ENCODE assay signal across 9 cellular contexts in genomic region chr9:109109962-109110325, GRCh38. TPM values are rescaled to one million over a fixed set of nuclear protein-coding genes. Genes with fewer than 3 reads are reported as not detected.
DNase-seq lines count a peak whose midpoint lies in the region; ATAC-seq, FAIRE-seq and TF ChIP-seq lines count a peak whose summit lies in the region.
"Had no signal": no experiment of that assay in that cellular context is flagged by ENCODE, and none has a peak within 500 bp of the region (broad histone marks: within the 10 kb centered on the region; RNA-seq: fewer than 3 reads in every experiment).

No MANE protein-coding gene starts in this region.

- no peak for ATAC-seq in A549
- ATAC-seq in HG03045 (IDR thresholded peaks at IDR 0.05; ENCODE audit: unreplicated experiment): no peak

- no peak for TF ChIP-seq CTCF in A549 (IDR thresholded peaks at IDR 0.05)
- TF ChIP-seq CTCF in Loucy (conservative IDR thresholded peaks at IDR 0.05; ENCODE audit: low read length): no peak
- no peak for TF ChIP-seq CTCF in cardiac fibroblast (IDR thresholded peaks at IDR 0.05; ENCODE audit: low read depth, low read length)

- H3K27ac ChIP-seq in A549: peak overlapping the region; percentile 79 to 80
- H3K27ac ChIP-seq in muscle layer of colon (ENCODE audit: low read depth, low read length): peak overlapping the region; percentile 56

- peaks cover 98% of the 10 kb centered on the region for H3K79me2 ChIP-seq in Loucy (ENCODE audit: insufficient read depth, low read length)

- no peak for TF ChIP-seq RAD21 in A549 (conservative IDR thresholded peaks at IDR 0.05 in 1 of 2, IDR thresholded peaks at IDR 0.05 in 1 of 2)

- H3K9me2 ChIP-seq in Loucy (replicated peaks; ENCODE audit: low read depth, low read length): no peaks in the 10 kb centered on the region

- no peak overlapping the region for H2AFZ ChIP-seq in Loucy (ENCODE audit: low read length)

- peak overlapping the region; percentile 30; the same call in 2 of the 3 replicates for H3K4me3 ChIP-seq in A549
- peak overlapping the region; percentile 15 for H3K4me3 ChIP-seq in Loucy (ENCODE audit: low read length, poor library complexity, severe bottlenecking)
- H3K4me3 ChIP-seq in cardiac fibroblast (replicated peaks in 1 of 2; ENCODE audit: low read depth in 2 of 2, low read length in 2 of 2): no peak overlapping the region
- no peak overlapping the region for H3K4me3 ChIP-seq in muscle layer of colon (ENCODE audit: low read depth in 1 of 2, low read length in 2 of 2)

- H3K27me3 ChIP-seq in Loucy (ENCODE audit: insufficient read depth, low read length, poor library complexity, severe bottlenecking) (no peaks in the 10 kb centered on the region), muscle layer of colon (ENCODE audit: control insufficient read depth in 1 of 2, insufficient read depth in 2 of 2, low read length in 2 of 2) (no peaks in the 10 kb centered on the region)

- TF ChIP-seq EP300 in A549 (IDR thresholded peaks at IDR 0.05): no peak

- POLR2A ChIA-PET in A549 (lab: Yijun Ruan, JAX): interaction anchor here (3.4 kb wide), 1 partner anchor 10 kb away, joined by 21 read pairs; the partner anchor contains the start of gene TMEM245

- peaks cover 9% of the 10 kb centered on the region for H3K36me3 ChIP-seq in Loucy (ENCODE audit: insufficient read depth, low read length)
- no peaks in the 10 kb centered on the region for H3K36me3 ChIP-seq in muscle layer of colon (ENCODE audit: insufficient read depth, low read length)

- H4K20me1 ChIP-seq in Loucy (ENCODE audit: insufficient read depth, low read length, poor library complexity, severe bottlenecking): peaks cover 73% of the 10 kb centered on the region

- no peaks in the 10 kb centered on the region for H3F3A ChIP-seq in Loucy (ENCODE audit: low read depth)

- H3K9ac ChIP-seq in Loucy (ENCODE audit: low read depth, low read length, poor library complexity, severe bottlenecking) (no peak overlapping the region), muscle layer of colon (ENCODE audit: low read length) (no peak overlapping the region)

- DNase-seq in A549 (ENCODE audit: low read depth in 1 of 2, low spot score in 1 of 2) (no peak), cardiac fibroblast (ENCODE audit: low read depth in 2 of 2) (peak; percentile 20 to 31), GM19238 (ENCODE audit: insufficient read length, low spot score) (no peak), NCI-H226 (no peak), foreskin melanocyte (no peak)
- DNase-seq: substantia nigra had no signal

- FAIRE-seq in A549 (lab: Jason Lieb, UNC): no peak

- H3K9me3 ChIP-seq in A549: no peaks in the 10 kb centered on the region
- H3K9me3 ChIP-seq in Loucy (ENCODE audit: insufficient read depth, low read depth, low read length): no peaks in the 10 kb centered on the region
- H3K9me3 ChIP-seq in muscle layer of colon (ENCODE audit: low read length): no peaks in the 10 kb centered on the region

- H3K4me2 ChIP-seq in A549: peak overlapping the region; percentile 91
- H3K4me2 ChIP-seq in Loucy (ENCODE audit: low read depth, low read length, poor library complexity, severe bottlenecking): peak overlapping the region; percentile 87

- H3K4me1 ChIP-seq in A549 (peaks cover 84% of the 10 kb centered on the region), Loucy (ENCODE audit: insufficient read depth, low read length, poor library complexity, severe bottlenecking) (peaks cover 61% of the 10 kb centered on the region), muscle layer of colon (ENCODE audit: insufficient read depth, low read length) (peaks cover 62% of the 10 kb centered on the region)

- CTCF ChIA-PET in A549 (lab: Yijun Ruan, JAX): interaction anchor here (1.1 to 2.1 kb wide), 5 partner anchors 9 to 219 kb away, joined by 3 to 18 read pairs (median 5); partner anchors contain the start of gene TMEM245

- no peak for TF ChIP-seq POLR2A in A549 (IDR thresholded peaks at IDR 0.05; ENCODE audit: low read length)

TF ChIP-seq in A549, 52 proteins besides CTCF, POLR2A, EP300 and RAD21:
- TF ChIP-seq, protein P1, sequence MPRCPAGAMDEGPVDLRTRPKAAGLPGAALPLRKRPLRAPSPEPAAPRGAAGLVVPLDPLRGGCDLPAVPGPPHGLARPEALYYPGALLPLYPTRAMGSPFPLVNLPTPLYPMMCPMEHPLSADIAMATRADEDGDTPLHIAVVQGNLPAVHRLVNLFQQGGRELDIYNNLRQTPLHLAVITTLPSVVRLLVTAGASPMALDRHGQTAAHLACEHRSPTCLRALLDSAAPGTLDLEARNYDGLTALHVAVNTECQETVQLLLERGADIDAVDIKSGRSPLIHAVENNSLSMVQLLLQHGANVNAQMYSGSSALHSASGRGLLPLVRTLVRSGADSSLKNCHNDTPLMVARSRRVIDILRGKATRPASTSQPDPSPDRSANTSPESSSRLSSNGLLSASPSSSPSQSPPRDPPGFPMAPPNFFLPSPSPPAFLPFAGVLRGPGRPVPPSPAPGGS (IDR thresholded peaks at IDR 0.05): no peak
- TF ChIP-seq HEYL (CRISPR knock-in tag; IDR thresholded peaks at IDR 0.05): no peak
- TF ChIP-seq MAZ (IDR thresholded peaks at IDR 0.05; ENCODE audit: borderline replicate concordance, low read depth, low read length): no peak
- no peak for TF ChIP-seq MYC (IDR thresholded peaks at IDR 0.05; ENCODE audit: borderline replicate concordance, low read length)
- TF ChIP-seq FOSL2 (IDR thresholded peaks at IDR 0.05): no peak
- TF ChIP-seq FOSL2 (CRISPR knock-in tag; IDR thresholded peaks at IDR 0.05): no peak
- no peak for TF ChIP-seq PBX3 (IDR thresholded peaks at IDR 0.05)
- no peak for TF ChIP-seq HDAC2 (IDR thresholded peaks at IDR 0.05)

RNA-seq across cellular contexts. Expression of gene TMEM245, which starts 9.8 kb away (rescaled TPM):
- 88.9 and 108 TPM in 2 replicates for polyA plus RNA-seq in A549 (2011; rRNA removed)
- polyA plus RNA-seq in A549 (2012; cell fraction: cytosol; rRNA removed): 20.2 and 27.8 TPM in 2 replicates
- polyA plus RNA-seq in A549 (2012; cell fraction: nucleus; rRNA removed): 18.6 and 33.2 TPM in 2 replicates
- 44.9 to 48.6 TPM (median 48.2 TPM) in 3 replicates for polyA plus RNA-seq in A549 (2017; fragmentation: RNase III; extraction: RNeasy Plus Mini Kit Qiagen cat#74134 plus additional on column Dnase treatment)
- 157 and 160 TPM in 2 replicates for polyA minus RNA-seq in A549 (2011; rRNA and poly(A)+ RNA removed)

RNA-seq across cellular contexts. Expression of gene FRRS1L, which starts 57.1 kb away (rescaled TPM):
- polyA plus RNA-seq in A549 (2011; rRNA removed) (1.5 TPM in 2 replicates), A549 (2017; fragmentation: RNase III; extraction: RNeasy Plus Mini Kit Qiagen cat#74134 plus additional on column Dnase treatment) (0.42 to 0.59 TPM (median 0.54 TPM) in 3 replicates)
- 0.24 and 0.26 TPM in 2 replicates for polyA plus RNA-seq in A549 (2012; cell fraction: cytosol; rRNA removed)
- polyA plus RNA-seq in A549 (2012; cell fraction: nucleus; rRNA removed): 0.06 and 0.17 TPM in 2 replicates
- 1.2 and 2.0 TPM in 2 replicates for polyA minus RNA-seq in A549 (2011; rRNA and poly(A)+ RNA removed)

Comparison
In these comparisons a context has a peak if more than half of its experiments do, and no peak if none do; other contexts are left out.
1. DNase-seq: peak in cardiac fibroblast (2 of 2); none in A549 (0 of 2), GM19238 (single experiment), NCI-H226 (single experiment) and foreskin melanocyte (single experiment).
2. H3K4me3 ChIP-seq: peak in A549 (single experiment) and Loucy (single experiment); none in cardiac fibroblast (0 of 2) and muscle layer of colon (0 of 2).